8 cellular contexts compared by ENCODE assay signal in the genomic region with DNA sequence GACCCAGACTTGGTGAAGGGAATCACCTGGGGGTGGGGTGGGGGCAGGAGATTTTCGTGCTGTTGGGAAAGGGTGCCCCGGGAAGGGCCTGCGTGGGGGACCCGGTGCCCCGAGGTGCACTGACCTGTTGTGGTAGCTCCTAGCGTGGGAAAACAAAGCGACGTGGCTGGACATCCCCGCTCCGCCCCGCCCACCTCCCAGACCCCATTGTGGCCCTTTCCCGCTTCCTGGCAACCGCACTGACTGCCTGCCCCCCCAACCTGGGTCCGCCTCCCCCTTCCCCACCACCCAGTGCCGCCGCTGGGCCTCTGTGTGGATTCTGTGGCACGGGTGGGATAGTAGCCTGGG. TPM values are rescaled to one million over a fixed set of nuclear protein-coding genes. Genes with fewer than 3 reads are reported as not detected.
DNase-seq lines count a peak whose midpoint lies in the region; ATAC-seq and TF ChIP-seq lines count a peak whose summit lies in the region.

No MANE protein-coding gene starts in this region.

- BruUV-seq in A673 (replicated peaks; lab: Mats Ljungman, UMichigan): no TSS peak

- DNase-seq in A673 (ENCODE audit: low spot score) (no peak), caudate nucleus (lab: John Stamatoyannopoulos, UW) (no peak), NCI-H1436 (lab: John Stamatoyannopoulos, UW) (no peak), hippocampal formation (lab: John Stamatoyannopoulos, UW) (no peak), ovary (no peak)

- no peak for TF ChIP-seq EP300 in ovary (IDR thresholded peaks at IDR 0.05)

- intact Hi-C loops in A673 (cut with micrococcal nuclease; ENCODE audit: unreplicated experiment) (no loop called here), ovary (cut with DNase I) (no loop called here)

- 7 to 15% (median 7%) methylated on average over 14 to 17 of the region's 17 CpGs for WGBS in ovary, 3 donors

- no peak for TF ChIP-seq POLR2A in ovary (IDR thresholded peaks at IDR 0.05)

- H3K4me3 ChIP-seq in A673 (ENCODE audit: low read depth, low read length, poor library complexity, severe bottlenecking) (peak overlapping the region; percentile 46), HUES48 (ENCODE audit: low read depth, low read length) (peak overlapping the region; percentile 65), mononuclear cell (ENCODE audit: low read length) (peak overlapping the region; percentile 94), ovary (no peak overlapping the region)

- H3K36me3 ChIP-seq in A673 (ENCODE audit: insufficient read depth, low read length, poor library complexity, severe bottlenecking) (no peaks in the 10 kb centered on the region), HUES48 (ENCODE audit: control insufficient read depth, insufficient read depth, low read length) (no peaks in the 10 kb centered on the region), ovary (no peaks in the 10 kb centered on the region)

- POLR2A ChIA-PET in A673 (lab: Charles Lee; ENCODE audit: low non-redundant PET): no interaction called here

- no peaks in the 10 kb centered on the region for H3K9me3 ChIP-seq in A673 (ENCODE audit: low read depth, low read length, poor library complexity, severe bottlenecking)
- H3K9me3 ChIP-seq in HUES48 (ENCODE audit: control insufficient read depth, insufficient read depth, low read length): no peaks in the 10 kb centered on the region
- H3K9me3 ChIP-seq in mononuclear cell (ENCODE audit: low read depth, low read length): no peaks in the 10 kb centered on the region
- H3K9me3 ChIP-seq in ovary: no peaks in the 10 kb centered on the region

- H3K4me1 ChIP-seq in A673 (ENCODE audit: insufficient read depth, low read length, poor library complexity, severe bottlenecking) (peaks cover 17% of the 10 kb centered on the region), HUES48 (ENCODE audit: control insufficient read depth, insufficient read depth, low read length) (no peaks in the 10 kb centered on the region; the same call in 1 of the 2 replicates), mononuclear cell (ENCODE audit: insufficient read depth, low read length) (peaks cover 84% of the 10 kb centered on the region), ovary (ENCODE audit: insufficient read depth) (peaks cover 19% of the 10 kb centered on the region)

- no peak for TF ChIP-seq CTCF in A673 (conservative IDR thresholded peaks at IDR 0.05; ENCODE audit: low read depth, low read length)
- TF ChIP-seq CTCF in ovary (IDR thresholded peaks at IDR 0.05): no peak

- CTCF ChIA-PET in A673 (lab: Charles Lee): no interaction called here

- peaks cover 23% of the 10 kb centered on the region for H3K27me3 ChIP-seq in A673 (replicated peaks; ENCODE audit: insufficient read depth, low read depth, low read length, poor library complexity)
- peaks cover 64% of the 10 kb centered on the region for H3K27me3 ChIP-seq in HUES48 (ENCODE audit: control insufficient read depth, insufficient read depth, low read length)
- no peaks in the 10 kb centered on the region for H3K27me3 ChIP-seq in mononuclear cell (ENCODE audit: insufficient read depth, low read length)
- H3K27me3 ChIP-seq in ovary: peaks cover 6% of the 10 kb centered on the region

- ATAC-seq in HG03159 (IDR thresholded peaks at IDR 0.05; ENCODE audit: unreplicated experiment): no peak

- no peak overlapping the region for H3K27ac ChIP-seq in A673 (ENCODE audit: low read depth, low read length, poor library complexity, severe bottlenecking)
- H3K27ac ChIP-seq in HUES48 (ENCODE audit: low read depth, low read length): no peak overlapping the region
- H3K27ac ChIP-seq in caudate nucleus (ENCODE audit: low read depth, low read length): peak overlapping the region; percentile 89
- no peak overlapping the region for H3K27ac ChIP-seq in ovary

- H3K9ac ChIP-seq in HUES48 (ENCODE audit: low read depth, low read length): no peak overlapping the region

RNA-seq across cellular contexts. Expression of gene TYMP, which starts 2.5 kb away (rescaled TPM):
- total RNA-seq in A673 (2021) (0.58 and 0.98 TPM in 2 replicates), mononuclear cell (151 TPM), ovary (10 to 100 TPM in 5 of 7 donors, 1 to 10 TPM in 2; 6.6 to 72.4 (median 15.9) TPM)
- polyA plus RNA-seq in ovary: 1 to 10 TPM; 2.7 to 8.4 TPM

RNA-seq across cellular contexts. Expression of gene SCO2, which starts 6.9 kb away (rescaled TPM):
- total RNA-seq in A673 (2021) (0.44 and 5.4 TPM in 2 replicates), mononuclear cell (33.8 TPM), ovary (1 to 10 TPM in 2 of 7 donors, under 1 TPM in 2, not detected in 3; 0.73 to 5.1 (median 2.6) TPM)
- under 1 TPM in 1 of 2 donors, not detected in 1; 0.75 TPM for polyA plus RNA-seq in ovary

RNA-seq across cellular contexts. Expression of gene KLHDC7B, which starts 13.4 kb away (rescaled TPM):
- total RNA-seq in A673 (2021) (1.4 and 1.6 TPM in 2 replicates), mononuclear cell (1.7 TPM), ovary (under 1 TPM in 5 of 7 donors, not detected in 2; 0.10 to 0.12 (median 0.10) TPM)
- polyA plus RNA-seq in ovary: under 1 TPM; 0.04 to 0.13 TPM

RNA-seq across cellular contexts. Expression of gene NCAPH2, which starts 24.3 kb away (rescaled TPM):
- total RNA-seq in A673 (2021) (135 TPM in 2 replicates), mononuclear cell (40.6 TPM), ovary (10 to 100 TPM; 37.1 to 61.5 (median 53.7) TPM)
- polyA plus RNA-seq in ovary: 10 to 100 TPM; 11.5 to 49.0 TPM

RNA-seq across cellular contexts. Expression of gene LMF2, which starts 24.8 kb away (rescaled TPM):
- total RNA-seq in A673 (2021): 79.2 and 79.3 TPM in 2 replicates
- total RNA-seq in mononuclear cell: 22.8 TPM
- 10 to 100 TPM; 43.6 to 76.6 (median 60.9) TPM for total RNA-seq in ovary
- 10 to 100 TPM in 1 of 2 donors, 1 to 10 TPM in 1; 1.5 to 52.3 TPM for polyA plus RNA-seq in ovary
